8 cellular contexts compared by ENCODE assay signal in the genomic region with DNA sequence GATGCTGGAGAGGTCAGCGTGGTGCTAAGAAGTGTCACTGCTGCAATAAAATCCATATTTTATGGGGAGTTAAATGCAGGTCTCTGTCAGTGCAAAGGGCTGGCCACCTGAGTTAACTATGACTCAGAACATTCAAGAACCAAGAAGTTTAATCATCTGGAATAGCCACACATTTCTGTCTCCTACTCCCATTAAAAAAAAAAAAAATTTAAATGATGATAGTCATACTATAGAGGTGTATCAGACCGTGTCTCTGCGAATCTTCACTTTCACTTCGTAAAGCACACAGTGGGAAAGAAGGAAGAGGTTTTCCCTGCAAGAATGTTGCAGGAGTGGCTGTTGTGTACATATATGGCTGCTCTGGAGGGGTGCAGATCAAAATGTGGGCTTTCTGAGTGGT. TPM values are rescaled to one million over a fixed set of nuclear protein-coding genes. Genes with fewer than 3 reads are reported as not detected.
DNase-seq lines count a peak whose midpoint lies in the region; ATAC-seq and TF ChIP-seq lines count a peak whose summit lies in the region.
"Had no signal": no experiment of that assay in that cellular context is flagged by ENCODE, and none has a peak within 500 bp of the region (broad histone marks: within the 10 kb centered on the region; RNA-seq: fewer than 3 reads in every experiment).

No MANE protein-coding gene starts in this region.

- WGBS in lung, 2 donors = 15 to 37% methylated on average over 4 of the region's 4 CpGs
- WGBS in transverse colon (ENCODE audit: low coverage in 1 of 2), 2 donors = 0 to 13% methylated on average over 4 of the region's 4 CpGs

- H3K4me3 ChIP-seq in LNCaP clone FGC (ENCODE audit: low read depth, low read length) (peak overlapping the region; percentile 19; the same call in 1 of the 2 replicates), lung (peak overlapping the region; percentile 28), transverse colon (peak overlapping the region in 3 of 4 donors; percentile 22 to 47 (median 32))

- H3K27me3 Mint-ChIP-seq in chondrocyte (ENCODE audit: low read depth) = no peaks in the 10 kb centered on the region

- H3K9me3 Mint-ChIP-seq in chondrocyte (ENCODE audit: low read depth) = no peaks in the 10 kb centered on the region
- H3K9me3 Mint-ChIP-seq: activated T-helper 2 cell treated with anti-CD3 and anti-CD28 coated beads, Interferon-gamma antibody, Interleukin-2, Interleukin-4, amounts not matched to agents 10 μg/mL and 5 μg/mL and 100 μg/mL, durations not matched to agents 14 hours and 24 hours and 36 hours had no signal

- H3K4me1 ChIP-seq in lung (ENCODE audit: control insufficient read depth in 2 of 2, insufficient read depth in 2 of 2, low read length in 2 of 2) = peaks cover 0 to 4% of the 10 kb centered on the region in 2 donors
- peaks cover 4 to 26% (median 13%) of the 10 kb centered on the region in 4 donors for H3K4me1 ChIP-seq in transverse colon

- peak overlapping the region; percentile 76 for H3K4me3 Mint-ChIP-seq in chondrocyte (ENCODE audit: unreplicated experiment)

- no peaks in the 10 kb centered on the region for H3K36me3 Mint-ChIP-seq in chondrocyte (ENCODE audit: low read depth)

- H3K9me3 ChIP-seq in lung (ENCODE audit: control insufficient read depth in 2 of 2, insufficient read depth in 1 of 2, low read length in 1 of 2) (no peaks in the 10 kb centered on the region), transverse colon (no peaks in the 10 kb centered on the region)

- H3K36me3 ChIP-seq in lung (ENCODE audit: control insufficient read depth in 2 of 2, insufficient read depth in 2 of 2, low read length in 2 of 2) (no peaks in the 10 kb centered on the region), transverse colon (no peaks in the 10 kb centered on the region)

- H3K27ac Mint-ChIP-seq in chondrocyte (ENCODE audit: unreplicated experiment) = peak overlapping the region; percentile 92
- H3K27ac Mint-ChIP-seq: activated T-helper 2 cell treated with anti-CD3 and anti-CD28 coated beads, Interferon-gamma antibody, Interleukin-2, Interleukin-4, amounts not matched to agents 10 μg/mL and 5 μg/mL and 100 μg/mL, durations not matched to agents 14 hours and 24 hours and 36 hours had no signal

- no peak for TF ChIP-seq CTCF in LNCaP clone FGC (IDR thresholded peaks at IDR 0.05; ENCODE audit: control insufficient read depth, extremely low read depth, insufficient read depth)
- TF ChIP-seq CTCF in chondrocyte (IDR thresholded peaks at IDR 0.05) = no peak
- TF ChIP-seq CTCF in lung (IDR thresholded peaks at IDR 0.05; ENCODE audit: control extremely low read depth, extremely low read depth) = no peak
- no peak for TF ChIP-seq CTCF in transverse colon (IDR thresholded peaks at IDR 0.05)

- DNase-seq in LNCaP clone FGC (ENCODE audit: low read depth) = no peak
- DNase-seq in chondrocyte (ENCODE audit: low spot score) = no peak
- DNase-seq in lung (ENCODE audit: low spot score) = no peak
- DNase-seq in transverse colon = no peak
- no peak for DNase-seq in activated CD4-positive, CD25-positive, alpha-beta regulatory T cell (lab: John Stamatoyannopoulos, UW)
- DNase-seq in NCI-H2196 (lab: John Stamatoyannopoulos, UW; ENCODE audit: unreplicated experiment) = no peak

- intact Hi-C loops in transverse colon (cut with DNase I; ENCODE audit: low total_unique reads) = no loop called here

- TF ChIP-seq POLR2A in transverse colon (IDR thresholded peaks at IDR 0.05) = no peak

- H3K27ac ChIP-seq in lung (ENCODE audit: low read depth in 1 of 2, low read length in 1 of 2) (no peak overlapping the region), transverse colon (no peak overlapping the region)

- no peak for TF ChIP-seq EP300 in transverse colon (IDR thresholded peaks at IDR 0.05; ENCODE audit: low read depth)

- peaks cover 59% of the 10 kb centered on the region for H3K4me1 Mint-ChIP-seq in chondrocyte (ENCODE audit: low read depth)

- no peaks in the 10 kb centered on the region for H3K27me3 ChIP-seq in lung (ENCODE audit: control insufficient read depth, insufficient read depth)
- peaks cover 62% of the 10 kb centered on the region for H3K27me3 ChIP-seq in transverse colon

- in situ Hi-C loops in transverse colon (cut with MboI; ENCODE audit: low pct_ligation_motif_present in 1 of 4, low pct_unique_long_range_greater_than_20kb in 1 of 4, low sequenced_read_pairs in 3 of 4) = no loop called here

- no peak for ATAC-seq in lung (ENCODE audit: insufficient read depth, low FRiP score)
- ATAC-seq in HG02798 (IDR thresholded peaks at IDR 0.05; ENCODE audit: poor library complexity, unreplicated experiment) = no peak

RNA-seq across cellular contexts. Expression of a gene that starts 1.4 kb away (rescaled TPM):
- total RNA-seq in chondrocyte (50.7 to 104 TPM (median 55.5 TPM) in 3 replicates), lung (10 to 100 TPM in 1 of 2 donors, 1 to 10 TPM in 1; 3.1 to 20.8 TPM), transverse colon (1 to 10 TPM in 2 of 4 donors, under 1 TPM in 2; 0.60 to 1.2 (median 0.93) TPM)
- 1 to 10 TPM; 2.0 to 2.2 TPM for polyA plus RNA-seq in lung
- total RNA-seq: activated T-helper 2 cell treated with anti-CD3 and anti-CD28 coated beads, Interferon-gamma antibody, Interleukin-2, Interleukin-4, amounts not matched to agents 10 μg/mL and 5 μg/mL and 100 μg/mL, durations not matched to agents 14 hours and 24 hours and 36 hours had no signal
